Comparison of ENCODE assay signal across 12 cellular contexts in genomic region chr4:67702166-67702565, GRCh38. TPM values are rescaled to one million over a fixed set of nuclear protein-coding genes. Genes with fewer than 3 reads are reported as not detected.
DNase-seq lines count a peak whose midpoint lies in the region; ATAC-seq and TF ChIP-seq lines count a peak whose summit lies in the region.
"Had no signal": no experiment of that assay in that cellular context is flagged by ENCODE, and none has a peak within 500 bp of the region (broad histone marks: within the 10 kb centered on the region; RNA-seq: fewer than 3 reads in every experiment).

No MANE protein-coding gene starts in this region.

- H3K27ac Mint-ChIP-seq in effector memory CD8-positive, alpha-beta T cell: peak overlapping the region in 1 of 2 donors; percentile 96

- H3K4me1 ChIP-seq in neutrophil (ENCODE audit: control insufficient read depth in 1 of 2, insufficient read depth in 1 of 2, low read depth in 1 of 2, low read length in 1 of 2): peaks cover 13 to 14% of the 10 kb centered on the region in 2 experiments

- intact Hi-C loops in posterior vena cava (cut with DNase I): no loop called here

- H3K4me3 ChIP-seq in neutrophil (ENCODE audit: low read depth in 1 of 2, low read length in 1 of 2): no peak overlapping the region

- peaks cover 0 to 2% of the 10 kb centered on the region in 2 donors for H3K9me3 Mint-ChIP-seq in effector memory CD8-positive, alpha-beta T cell

- ATAC-seq in effector memory CD8-positive, alpha-beta T cell (replicated peaks): no peak
- ATAC-seq in HG03175 (IDR thresholded peaks at IDR 0.05; ENCODE audit: unreplicated experiment): no peak

- H3K4me1 Mint-ChIP-seq in effector memory CD8-positive, alpha-beta T cell (ENCODE audit: low read depth in 2 of 2): peaks cover 37 to 65% of the 10 kb centered on the region in 2 donors

- H3K27me3 ChIP-seq in neutrophil: no peaks in the 10 kb centered on the region

- peak overlapping the region; percentile 89 for H3K27ac ChIP-seq in neutrophil

- H3K27me3 Mint-ChIP-seq in effector memory CD8-positive, alpha-beta T cell: no peaks in the 10 kb centered on the region

- H3K36me3 Mint-ChIP-seq in effector memory CD8-positive, alpha-beta T cell (ENCODE audit: insufficient read depth): peaks cover 13% of the 10 kb centered on the region

- no peaks in the 10 kb centered on the region for H3K9me3 ChIP-seq in neutrophil

- TF ChIP-seq CTCF in neutrophil (IDR thresholded peaks at IDR 0.05): no peak

- no peaks in the 10 kb centered on the region for H3K36me3 ChIP-seq in neutrophil

- H3K4me3 Mint-ChIP-seq in effector memory CD8-positive, alpha-beta T cell: peak overlapping the region; percentile 92 to 95

- DNase-seq in DMS53 (lab: John Stamatoyannopoulos, UW): peak; percentile 19
- DNase-seq in DMS53 treated with DMSO at 0.1 percent for 48 hours (lab: John Stamatoyannopoulos, UW; ENCODE audit: unreplicated experiment): no peak
- peak; percentile 20 for DNase-seq in NAMALWA (ENCODE audit: low spot score)
- no peak for DNase-seq in effector memory CD8-positive, alpha-beta T cell
- no peak for DNase-seq in Ammon's horn (ENCODE audit: low spot score)
- DNase-seq in posterior vena cava (ENCODE audit: low spot score): no peak
- DNase-seq: 8988T; activated CD4-positive, alpha-beta T cell treated with anti-CD3 and anti-CD28 coated beads, Interleukin-2, amount 50 U/mL, for 4 hours; nucleus accumbens; stimulated activated CD8-positive, alpha-beta memory T cell treated with anti-CD3 and anti-CD28 coated beads, Interleukin-4, amount 100 ng/mL, for 48 hours had no signal

RNA-seq across cellular contexts. Expression of gene UBA6, which starts 1.2 kb away (rescaled TPM):
- 10 to 100 TPM; 33.7 to 48.9 TPM for total RNA-seq in posterior vena cava

RNA-seq across cellular contexts. Expression of gene GNRHR, which starts 52.0 kb away (rescaled TPM):
- not detected for total RNA-seq in posterior vena cava

Comparison
In these comparisons a context has a peak if more than half of its experiments do, and no peak if none do; other contexts are left out.
1. DNase-seq: peak in DMS53 (single experiment) and NAMALWA (single experiment); none in DMS53 treated with DMSO at 0.1 percent for 48 hours (single experiment), effector memory CD8-positive, alpha-beta T cell (0 of 3), Ammon's horn (single experiment) and posterior vena cava (single experiment).